ENCODE assay signal across 7 cellular contexts in the genomic region with DNA sequence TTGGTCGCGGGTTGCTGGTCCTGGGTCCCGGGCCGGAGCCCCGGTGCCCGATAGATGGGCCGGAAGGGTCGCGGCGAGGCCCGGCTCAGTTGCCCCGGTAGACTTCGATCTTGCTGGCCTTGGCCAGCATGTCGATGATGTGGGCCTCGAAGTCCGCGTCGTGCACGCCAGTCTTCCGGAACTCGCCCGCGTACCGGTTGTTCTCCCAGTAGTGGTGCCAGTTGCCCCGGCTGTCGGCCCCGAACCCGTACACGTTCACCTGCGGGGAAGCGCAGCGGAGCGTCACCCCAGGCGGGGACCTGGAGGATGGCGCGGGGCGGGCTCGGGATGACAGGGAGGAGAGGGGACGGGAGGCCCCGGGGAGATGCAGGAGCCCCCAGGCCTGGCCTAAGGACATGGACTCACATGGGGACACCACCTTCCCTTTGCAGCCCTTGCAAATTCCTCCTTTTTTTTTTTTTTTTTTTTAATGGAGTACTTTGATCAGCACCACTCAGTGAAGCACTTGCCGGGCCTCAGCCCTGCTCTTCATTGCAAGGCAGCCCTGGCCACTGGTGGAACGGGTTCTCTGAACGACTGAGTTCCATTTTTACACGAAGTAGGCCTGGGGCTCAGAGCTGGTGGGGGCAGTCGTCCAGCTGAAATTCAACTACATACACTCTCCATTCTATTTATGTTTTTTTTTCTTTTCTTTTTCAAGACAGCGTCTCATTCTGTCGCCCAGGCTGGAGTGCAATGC. TPM values are rescaled to one million over a fixed set of nuclear protein-coding genes. Genes with fewer than 3 reads are reported as not detected.
DNase-seq lines count a peak whose midpoint lies in the region; ATAC-seq and TF ChIP-seq lines count a peak whose summit lies in the region.

No MANE protein-coding gene starts in this region.

- H3K4me3 ChIP-seq in Peyer's patch (peak overlapping the region; percentile 72 to 79 (median 76)), fibroblast of mammary gland (ENCODE audit: control insufficient read depth, low read depth, low read length) (peak overlapping the region; percentile 73), psoas muscle (peak overlapping the region; percentile 86)

- TF ChIP-seq CTCF in Peyer's patch (IDR thresholded peaks at IDR 0.05), result no peak
- TF ChIP-seq CTCF in fibroblast of mammary gland (conservative IDR thresholded peaks at IDR 0.05; ENCODE audit: control insufficient read depth, insufficient read depth, low read depth, low read length), result no peak
- TF ChIP-seq CTCF in psoas muscle (IDR thresholded peaks at IDR 0.05), result no peak

- H3K36me3 ChIP-seq in Peyer's patch (peaks cover 0 to 8% (median 0%) of the 10 kb centered on the region in 3 donors), psoas muscle (ENCODE audit: insufficient read depth in 1 of 2, low read depth in 1 of 2) (peaks cover 0 to 13% of the 10 kb centered on the region in 2 donors)

- no peaks in the 10 kb centered on the region for H3K9me3 ChIP-seq in Peyer's patch
- no peaks in the 10 kb centered on the region for H3K9me3 ChIP-seq in psoas muscle

- H3K27ac ChIP-seq in Peyer's patch (peak overlapping the region; percentile 76 to 96 (median 86)), psoas muscle (peak overlapping the region; percentile 96)

- TF ChIP-seq POLR2A in Peyer's patch (IDR thresholded peaks at IDR 0.05), result no peak

- ATAC-seq in GM21526 (IDR thresholded peaks at IDR 0.05; ENCODE audit: low FRiP score, unreplicated experiment) (peak; percentile 12), psoas muscle (peak in 3 of 4 donors; percentile 15 to 28 (median 17)), HG02798 (IDR thresholded peaks at IDR 0.05; ENCODE audit: poor library complexity, unreplicated experiment) (no peak)

- H3K4me1 ChIP-seq in Peyer's patch (peaks cover 0 to 15% (median 3%) of the 10 kb centered on the region in 4 donors), psoas muscle (peaks cover 23% of the 10 kb centered on the region)

- intact Hi-C loops in psoas muscle (cut with DNase I), result loop anchor here in 1 of 2 donors (5.0 kb wide), 1 partner anchor 56 kb away; a partner anchor contains a TSS

- 14 to 21% (median 19%) methylated on average over 34 to 47 of the region's 47 CpGs for WGBS in psoas muscle, 3 donors

- DNase-seq in Peyer's patch, result no peak
- DNase-seq in fibroblast of mammary gland (ENCODE audit: low read depth), result no peak
- DNase-seq in psoas muscle, result no peak
- no peak for DNase-seq in HPDE6-E6E7 (ENCODE audit: extremely low spot score)
- no peak for DNase-seq in AG20443 (ENCODE audit: low spot score)

- H3K27me3 ChIP-seq in Peyer's patch (no peaks in the 10 kb centered on the region), psoas muscle (ENCODE audit: insufficient read depth in 3 of 3, low read length in 2 of 3) (no peaks in the 10 kb centered on the region)

RNA-seq across cellular contexts. Expression of a gene that starts 35.1 kb away (rescaled TPM):
- total RNA-seq in Peyer's patch (10 to 100 TPM; 24.2 to 54.5 (median 30.6) TPM), psoas muscle (10 to 100 TPM; 42.1 to 78.6 (median 54.2) TPM)
- 10 to 100 TPM; 36.4 to 73.0 (median 50.1) TPM for polyA plus RNA-seq in psoas muscle

RNA-seq across cellular contexts. Expression of a gene that starts 57.1 kb away (rescaled TPM):
- total RNA-seq in Peyer's patch (10 to 100 TPM; 13.0 to 27.5 (median 19.6) TPM), psoas muscle (10 to 100 TPM; 16.8 to 33.0 (median 22.6) TPM)
- polyA plus RNA-seq in psoas muscle, result 10 to 100 TPM in 1 of 3 donors, 1 to 10 TPM in 2; 7.0 to 19.8 (median 8.9) TPM
